1 cellular context compared by ENCODE assay signal in the genomic region with DNA sequence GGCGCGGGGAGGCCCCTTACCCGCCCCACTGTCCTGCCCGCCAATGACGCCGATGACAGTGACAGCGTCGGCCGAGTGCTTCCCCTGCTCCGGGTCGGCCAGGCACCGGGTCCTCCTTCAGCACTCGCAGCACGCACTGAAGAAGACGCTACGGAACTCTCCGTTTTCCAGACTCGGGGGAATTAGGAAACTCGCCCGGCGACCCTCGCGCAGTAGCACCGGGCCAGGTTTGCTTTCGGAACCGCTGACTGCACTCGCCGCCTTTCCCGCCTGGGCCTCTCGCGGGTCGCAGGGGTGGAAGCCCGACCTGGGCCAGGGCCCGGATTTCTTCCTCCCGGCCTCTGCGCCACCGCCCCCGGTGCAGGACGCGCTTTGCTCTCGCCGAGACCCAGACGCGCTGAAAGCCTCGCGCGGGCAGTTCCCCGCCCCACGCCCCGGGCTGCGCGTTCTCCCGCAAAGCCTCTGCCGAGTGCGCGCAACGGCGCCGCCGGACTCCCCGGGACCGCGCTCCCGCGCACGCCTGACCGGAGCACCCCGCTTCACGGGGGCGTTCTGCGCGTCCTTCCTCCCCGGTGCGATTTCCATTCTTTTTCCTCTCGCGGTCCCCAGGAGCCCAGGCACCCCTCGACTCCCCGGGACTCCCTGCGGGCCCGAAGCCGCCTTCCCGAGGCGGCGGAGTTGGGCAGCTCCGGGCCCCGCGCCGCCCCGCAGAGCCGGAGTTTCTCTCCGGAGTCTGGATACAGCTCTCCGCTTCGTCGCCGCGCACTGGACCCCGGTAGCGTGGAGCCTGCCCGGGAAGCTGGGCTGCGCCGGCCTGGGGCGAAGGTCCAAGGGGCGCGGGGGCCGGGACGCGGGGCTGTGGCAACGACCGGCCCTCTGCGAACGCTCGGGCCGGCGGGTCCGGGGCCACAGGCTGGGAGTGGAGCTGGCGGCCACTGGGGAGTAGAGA.
TF ChIP-seq lines count a peak whose summit lies in the region.

No MANE protein-coding gene starts in this region.

TF ChIP-seq in H1, 55 proteins besides CTCF, POLR2A, EP300 and RAD21:
- TF ChIP-seq SUZ12 (IDR thresholded peaks at IDR 0.05; ENCODE audit: low read length) = peak; percentile 78; the same call in 1 of the 2 replicates
- TF ChIP-seq RNF2 (IDR thresholded peaks at IDR 0.05; ENCODE audit: borderline replicate concordance, low read depth, low read length, missing control alignments, poor library complexity, severe bottlenecking) = peak; percentile 10
- peak; percentile 89 for TF ChIP-seq EZH2 (IDR thresholded peaks at IDR 0.05; ENCODE audit: low read depth, low read length, severe bottlenecking)
